ENCODE assay signal across 15 cellular contexts in genomic region chr2:238505119-238505891, GRCh38.
DNase-seq lines count a peak whose midpoint lies in the region; ATAC-seq lines count a peak whose summit lies in the region.
"Had no signal": no experiment of that assay in that cellular context is flagged by ENCODE, and none has a peak within 500 bp of the region (broad histone marks: within the 10 kb centered on the region; RNA-seq: fewer than 3 reads in every experiment).

No MANE protein-coding gene starts in this region.

- peak overlapping the region; percentile 45; the same call in 1 of the 2 replicates for H3K9ac ChIP-seq in BLaER1
- H3K9ac ChIP-seq: SK-N-SH had no signal

- H3K9me3 ChIP-seq in BLaER1: no peaks in the 10 kb centered on the region
- H3K9me3 ChIP-seq: esophagus muscularis mucosa, heart left ventricle, SK-N-SH had no signal

- H3K36me3 ChIP-seq in BLaER1: no peaks in the 10 kb centered on the region
- H3K36me3 ChIP-seq: esophagus muscularis mucosa, heart left ventricle had no signal

- H3K27ac ChIP-seq in BLaER1: peak overlapping the region; percentile 64
- H3K27ac ChIP-seq: esophagus muscularis mucosa, heart left ventricle had no signal

- CTCF ChIA-PET in activated CD8-positive, alpha-beta memory T cell treated with anti-CD3 and anti-CD28 coated beads, Interleukin-2, amount 10 ng/mL, durations not matched to agents 7 days and 5 days (lab: Charles Lee): no interaction called here

- H3K4me3 Mint-ChIP-seq in activated CD8-positive, alpha-beta memory T cell treated with anti-CD3 and anti-CD28 coated beads, Interleukin-2, amount 10 ng/mL, durations not matched to agents 7 days and 5 days: peak overlapping the region; percentile 37
- H3K4me3 Mint-ChIP-seq in activated T-helper 17 cell treated with anti-CD3 and anti-CD28 coated beads, Interleukin-2, amount 50 U/mL, for 72 hours: no peak overlapping the region
- H3K4me3 Mint-ChIP-seq: activated naive CD4-positive, alpha-beta T cell treated with anti-CD3 and anti-CD28 coated beads, Interleukin-2, amount 50 U/mL, for 24 hours had no signal

- peak overlapping the region; percentile 63 for H3K4me2 ChIP-seq in BLaER1
- H3K4me2 ChIP-seq: SK-N-SH had no signal

- intact Hi-C loops in Right ventricle myocardium superior (cut with DNase I): no loop called here

- H3K4me1 Mint-ChIP-seq in activated CD8-positive, alpha-beta memory T cell treated with anti-CD3 and anti-CD28 coated beads, Interleukin-2, amount 10 ng/mL, durations not matched to agents 7 days and 5 days: peaks cover 18% of the 10 kb centered on the region
- no peaks in the 10 kb centered on the region for H3K4me1 Mint-ChIP-seq in activated T-helper 17 cell treated with anti-CD3 and anti-CD28 coated beads, Interleukin-2, amount 50 U/mL, for 72 hours
- H3K4me1 Mint-ChIP-seq: activated naive CD4-positive, alpha-beta T cell treated with anti-CD3 and anti-CD28 coated beads, Interleukin-2, amount 50 U/mL, for 24 hours had no signal

- peaks cover 18% of the 10 kb centered on the region for H3K27me3 Mint-ChIP-seq in activated CD8-positive, alpha-beta memory T cell treated with anti-CD3 and anti-CD28 coated beads, Interleukin-2, amount 10 ng/mL, durations not matched to agents 7 days and 5 days
- no peaks in the 10 kb centered on the region for H3K27me3 Mint-ChIP-seq in activated T-helper 17 cell treated with anti-CD3 and anti-CD28 coated beads, Interleukin-2, amount 50 U/mL, for 72 hours
- H3K27me3 Mint-ChIP-seq: activated naive CD4-positive, alpha-beta T cell treated with anti-CD3 and anti-CD28 coated beads, Interleukin-2, amount 50 U/mL, for 24 hours had no signal

- H3K27me3 ChIP-seq in BLaER1: no peaks in the 10 kb centered on the region
- H3K27me3 ChIP-seq: esophagus muscularis mucosa had no signal

- H3K9me3 Mint-ChIP-seq in activated CD8-positive, alpha-beta memory T cell treated with anti-CD3 and anti-CD28 coated beads, Interleukin-2, amount 10 ng/mL, durations not matched to agents 7 days and 5 days (ENCODE audit: low read depth): no peaks in the 10 kb centered on the region
- no peaks in the 10 kb centered on the region for H3K9me3 Mint-ChIP-seq in activated T-helper 17 cell treated with anti-CD3 and anti-CD28 coated beads, Interleukin-2, amount 50 U/mL, for 72 hours
- H3K9me3 Mint-ChIP-seq: activated naive CD4-positive, alpha-beta T cell treated with anti-CD3 and anti-CD28 coated beads, Interleukin-2, amount 50 U/mL, for 24 hours had no signal

- peak overlapping the region; percentile 73 for H3K27ac Mint-ChIP-seq in activated CD8-positive, alpha-beta memory T cell treated with anti-CD3 and anti-CD28 coated beads, Interleukin-2, amount 10 ng/mL, durations not matched to agents 7 days and 5 days
- no peak overlapping the region for H3K27ac Mint-ChIP-seq in activated T-helper 17 cell treated with anti-CD3 and anti-CD28 coated beads, Interleukin-2, amount 50 U/mL, for 72 hours
- H3K27ac Mint-ChIP-seq: activated naive CD4-positive, alpha-beta T cell treated with anti-CD3 and anti-CD28 coated beads, Interleukin-2, amount 50 U/mL, for 24 hours had no signal

- no peaks in the 10 kb centered on the region for H4K20me1 ChIP-seq in BLaER1

- no peak overlapping the region for H3K4me3 ChIP-seq in BLaER1
- H3K4me3 ChIP-seq: esophagus muscularis mucosa, heart left ventricle had no signal

- peak; percentile 87 for ATAC-seq in activated CD8-positive, alpha-beta memory T cell treated with anti-CD3 and anti-CD28 coated beads, Interleukin-2, amount 10 ng/mL, durations not matched to agents 7 days and 5 days
- no peak for ATAC-seq in activated T-helper 17 cell treated with anti-CD3 and anti-CD28 coated beads, Interleukin-2, amount 50 U/mL, for 72 hours (replicated peaks)
- ATAC-seq in Right ventricle myocardium superior (ENCODE audit: poor library complexity): no peak
- no peak for ATAC-seq in GM18520 (IDR thresholded peaks at IDR 0.05; ENCODE audit: unreplicated experiment)
- ATAC-seq: heart left ventricle had no signal

- DNase-seq in EL: peak; percentile 36
- peak; percentile 86 for DNase-seq in activated CD8-positive, alpha-beta memory T cell treated with anti-CD3 and anti-CD28 coated beads, Interleukin-2, amount 10 ng/mL, durations not matched to agents 7 days and 5 days
- DNase-seq in glomerular visceral epithelial cell (ENCODE audit: extremely low spot score): peak; percentile 29
- no peak for DNase-seq in iPS-NIHi7 (ENCODE audit: extremely low spot score)
- DNase-seq in Right ventricle myocardium superior: no peak
- DNase-seq: AML-193; heart left ventricle; NCI-H187 treated with DMSO at 0.1 percent for 48 hours; SK-N-SH; stimulated activated CD4-positive, alpha-beta T cell treated with anti-CD3 and anti-CD28 coated beads, Interleukin-4, amount 100 ng/mL, for 1 hour had no signal

- peaks cover 78% of the 10 kb centered on the region for H3K4me1 ChIP-seq in BLaER1
- H3K4me1 ChIP-seq: heart left ventricle had no signal

- H3K36me3 Mint-ChIP-seq in activated CD8-positive, alpha-beta memory T cell treated with anti-CD3 and anti-CD28 coated beads, Interleukin-2, amount 10 ng/mL, durations not matched to agents 7 days and 5 days: no peaks in the 10 kb centered on the region
- no peaks in the 10 kb centered on the region for H3K36me3 Mint-ChIP-seq in activated T-helper 17 cell treated with anti-CD3 and anti-CD28 coated beads, Interleukin-2, amount 50 U/mL, for 72 hours (ENCODE audit: low read depth)
- H3K36me3 Mint-ChIP-seq: activated naive CD4-positive, alpha-beta T cell treated with anti-CD3 and anti-CD28 coated beads, Interleukin-2, amount 50 U/mL, for 24 hours had no signal

Comparison
In these comparisons a context has a peak if more than half of its experiments do, and no peak if none do; other contexts are left out.
1. DNase-seq: peak in EL (single experiment), activated CD8-positive, alpha-beta memory T cell treated with anti-CD3 and anti-CD28 coated beads, Interleukin-2, amount 10 ng/mL, durations not matched to agents 7 days and 5 days (single experiment) and glomerular visceral epithelial cell (single experiment); none in iPS-NIHi7 (single experiment) and Right ventricle myocardium superior (single experiment).